ENCODE assay signal across 8 cellular contexts in genomic region chr5:33440482-33441240, GRCh38. TPM values are rescaled to one million over a fixed set of nuclear protein-coding genes. Genes with fewer than 3 reads are reported as not detected.
DNase-seq lines count a peak whose midpoint lies in the region; ATAC-seq and TF ChIP-seq lines count a peak whose summit lies in the region.

TARS1 (plus strand) TSS chr5:33440965; CDS start chr5:33441087, 122 bp downstream.

- POLR2A ChIA-PET in CD4-positive, alpha-beta memory T cell (lab: Charles Lee; ENCODE audit: partially characterized antibody) = interaction anchor here (1.5 to 2.5 kb wide), 3 partner anchors 13 to 1474 kb away, joined by 4 to 7 read pairs (median 7); partner anchors contain the start of genes AMACR and RAD1
- POLR2A ChIA-PET in activated CD4-positive, alpha-beta memory T cell treated with anti-CD3 and anti-CD28 coated beads for 36 hours (lab: Charles Lee) = interaction anchor here (1.1 to 1.7 kb wide), 3 partner anchors 9 to 36 kb away, joined by 3 to 4 read pairs (median 3); no protein-coding TSS in a partner anchor

- H3K27ac ChIP-seq in CD4-positive, alpha-beta memory T cell (ENCODE audit: low read depth, low read length) = peak within 1 kb of the TSS; percentile 84
- peak within 1 kb of the TSS; percentile 86 to 95 (median 89) for H3K27ac ChIP-seq in right lobe of liver

- no peaks in the 10 kb centered on the region for H3K27me3 ChIP-seq in CD4-positive, alpha-beta memory T cell (ENCODE audit: insufficient read depth, low read length)
- H3K27me3 ChIP-seq in right lobe of liver = no peaks in the 10 kb centered on the region

- WGBS in right lobe of liver (ENCODE audit: insufficient coverage, low coverage, low lambda C conversion rate, missing lambda C conversion rate) = under 1% methylated on average over 39 of the region's 52 CpGs

- H3K27ac Mint-ChIP-seq in CD4-positive, alpha-beta memory T cell = no peak within 1 kb of the TSS
- no peak within 1 kb of the TSS for H3K27ac Mint-ChIP-seq in activated CD4-positive, alpha-beta memory T cell treated with anti-CD3 and anti-CD28 coated beads for 36 hours

- H3K4me3 Mint-ChIP-seq in CD4-positive, alpha-beta memory T cell = no peak within 1 kb of the TSS
- H3K4me3 Mint-ChIP-seq in activated CD4-positive, alpha-beta memory T cell treated with anti-CD3 and anti-CD28 coated beads for 36 hours = no peak within 1 kb of the TSS

- ATAC-seq in GM19455 (IDR thresholded peaks at IDR 0.05; ENCODE audit: unreplicated experiment) (peak; percentile 93), right lobe of liver (peak; percentile 88 to 98 (median 90))

- peak; percentile 91 to 96 (median 92) for DNase-seq in CD4-positive, alpha-beta memory T cell
- peak; percentile 98 for DNase-seq in HK-2 (ENCODE audit: unreplicated experiment)
- peak; percentile 95 for DNase-seq in NCI-H82 treated with DMSO at 0.1 percent for 48 hours (lab: John Stamatoyannopoulos, UW; ENCODE audit: unreplicated experiment)
- peak; percentile 97 for DNase-seq in activated CD4-positive, alpha-beta memory T cell treated with anti-CD3 and anti-CD28 coated beads for 36 hours
- peak; percentile 97 for DNase-seq in ecto neural progenitor cell (ENCODE audit: low spot score)
- DNase-seq in right lobe of liver = peak; percentile 97 to 99 (median 97)
- DNase-seq in stimulated activated CD4-positive, alpha-beta T cell treated with anti-CD3 and anti-CD28 coated beads, Interleukin-4, amount 100 ng/mL, for 4 hours = peak; percentile 89 to 95

- intact Hi-C loops in CD4-positive, alpha-beta memory T cell (cut with micrococcal nuclease) = loop anchor here (1.0 to 10.0 kb wide), 6 partner anchors 417 to 1908 kb away; partner anchors contain the start of genes AMACR, BRIX1, C5orf22 and DROSHA
- intact Hi-C loops in activated CD4-positive, alpha-beta memory T cell treated with anti-CD3 and anti-CD28 coated beads for 36 hours (cut with micrococcal nuclease) = loop anchor here (1.0 to 5.0 kb wide), 9 partner anchors 82 to 1908 kb away; partner anchors contain the start of genes AMACR, BRIX1, C5orf22 and DROSHA
- intact Hi-C loops in right lobe of liver (cut with DNase I) = no loop called here

- no peaks in the 10 kb centered on the region for H3K9me3 Mint-ChIP-seq in CD4-positive, alpha-beta memory T cell
- no peaks in the 10 kb centered on the region for H3K9me3 Mint-ChIP-seq in activated CD4-positive, alpha-beta memory T cell treated with anti-CD3 and anti-CD28 coated beads for 36 hours

- H3K27me3 Mint-ChIP-seq in CD4-positive, alpha-beta memory T cell = no peaks in the 10 kb centered on the region
- H3K27me3 Mint-ChIP-seq in activated CD4-positive, alpha-beta memory T cell treated with anti-CD3 and anti-CD28 coated beads for 36 hours = no peaks in the 10 kb centered on the region

- peaks cover 0 to 5% of the 10 kb centered on the region in 2 donors for H3K36me3 Mint-ChIP-seq in CD4-positive, alpha-beta memory T cell
- H3K36me3 Mint-ChIP-seq in activated CD4-positive, alpha-beta memory T cell treated with anti-CD3 and anti-CD28 coated beads for 36 hours = peaks cover 19% of the 10 kb centered on the region

- H3K4me1 ChIP-seq in CD4-positive, alpha-beta memory T cell (ENCODE audit: insufficient read depth, low read length) = peaks cover 47% of the 10 kb centered on the region
- peaks cover 0 to 30% (median 16%) of the 10 kb centered on the region in 4 donors for H3K4me1 ChIP-seq in right lobe of liver

- peaks cover 5% of the 10 kb centered on the region for H3K36me3 ChIP-seq in CD4-positive, alpha-beta memory T cell (ENCODE audit: insufficient read depth, low read length)
- peaks cover 0 to 6% (median 0%) of the 10 kb centered on the region in 4 donors for H3K36me3 ChIP-seq in right lobe of liver

- TF ChIP-seq POLR2A in right lobe of liver (IDR thresholded peaks at IDR 0.05) = peak; percentile 88

- H3K4me3 ChIP-seq in CD4-positive, alpha-beta memory T cell (ENCODE audit: low read length in 2 of 2) = peak within 1 kb of the TSS; percentile 83 to 98
- H3K4me3 ChIP-seq in right lobe of liver = peak within 1 kb of the TSS; percentile 65 to 83 (median 74)

- peaks cover 20 to 29% (median 27%) of the 10 kb centered on the region in 4 donors for H3K4me1 Mint-ChIP-seq in CD4-positive, alpha-beta memory T cell
- peaks cover 24% of the 10 kb centered on the region for H3K4me1 Mint-ChIP-seq in activated CD4-positive, alpha-beta memory T cell treated with anti-CD3 and anti-CD28 coated beads for 36 hours (ENCODE audit: low read depth)

- no peak for TF ChIP-seq CTCF in right lobe of liver (IDR thresholded peaks at IDR 0.05)

- CTCF ChIA-PET in CD4-positive, alpha-beta memory T cell (lab: Charles Lee; ENCODE audit: partially characterized antibody) = interaction anchor here (1.6 to 2.7 kb wide), 2 partner anchors 495 to 529 kb away, joined by 8 to 13 read pairs; partner anchors contain the start of gene RXFP3
- CTCF ChIA-PET in activated CD4-positive, alpha-beta memory T cell treated with anti-CD3 and anti-CD28 coated beads for 36 hours (lab: Charles Lee) = interaction anchor here (0.8 to 1.1 kb wide), 3 partner anchors 17 to 529 kb away, joined by 3 to 4 read pairs (median 3); no protein-coding TSS in a partner anchor

- H3K9me3 ChIP-seq in CD4-positive, alpha-beta memory T cell (ENCODE audit: control insufficient read depth in 1 of 2, low read length in 2 of 2) = no peaks in the 10 kb centered on the region
- no peaks in the 10 kb centered on the region for H3K9me3 ChIP-seq in right lobe of liver

RNA-seq across cellular contexts. Expression of gene TARS1, which starts in this region (rescaled TPM):
- 100 to 1,000 TPM; 111 to 126 TPM for total RNA-seq in CD4-positive, alpha-beta memory T cell
- 10 to 100 TPM; 51.9 to 61.3 TPM for polyA plus RNA-seq in CD4-positive, alpha-beta memory T cell
- total RNA-seq in activated CD4-positive, alpha-beta memory T cell treated with anti-CD3 and anti-CD28 coated beads for 36 hours = 100 to 1,000 TPM; 240 to 248 TPM
- total RNA-seq in right lobe of liver = 100 to 1,000 TPM in 3 of 6 experiments, 10 to 100 TPM in 3; 43.2 to 118 (median 98.3) TPM

Comparison
In these comparisons a context has a peak if more than half of its experiments do, and no peak if none do; other contexts are left out.
1. Peak in every context shown above with its lines: DNase-seq, ATAC-seq, H3K4me3 ChIP-seq and H3K27ac ChIP-seq.
2. intact Hi-C loops: an anchor here in CD4-positive, alpha-beta memory T cell (1.0 to 10.0 kb wide) and activated CD4-positive, alpha-beta memory T cell treated with anti-CD3 and anti-CD28 coated beads for 36 hours (1.0 to 5.0 kb wide); none called in right lobe of liver.